7 cellular contexts compared by ENCODE assay signal in genomic region chr4:41475362-41475901, GRCh38.
A peak's percentile ranks its signal among the peaks of the same experiment; 100 is the strongest.
DNase-seq lines count a peak whose midpoint lies in the region; FAIRE-seq and TF ChIP-seq lines count a peak whose summit lies in the region.
"Not testable (repeated sequence)": the region's sequence is repeated elsewhere in the genome, so short reads cannot be mapped to it uniquely, and the experiment has no call there.

No MANE protein-coding gene starts in this region.

- peak; percentile 67 for FAIRE-seq in HTR-8/SVneo (lab: Jason Lieb, UNC)
- FAIRE-seq in RCC 7860 (lab: Jason Lieb, UNC) = not testable (repeated sequence)

- TF ChIP-seq CTCF in fibroblast of pulmonary artery (IDR thresholded peaks at IDR 0.05; ENCODE audit: low read length, missing control alignments) = not testable (repeated sequence)

- DNase-seq in Daoy (ENCODE audit: low read depth) (peak; percentile 52), HTR-8/SVneo (ENCODE audit: insufficient read length, low spot score) (peak; percentile 50), NCI-H226 (peak; percentile 61), RCC 7860 (ENCODE audit: low spot score) (peak; percentile 36), astrocyte of the hippocampus (ENCODE audit: low read depth, low spot score) (peak; percentile 36), fibroblast of pulmonary artery (ENCODE audit: low read depth) (peak; percentile 6), kidney tubule cell (ENCODE audit: low spot score) (peak; percentile 47)

- not testable (repeated sequence) for H3K4me3 ChIP-seq in fibroblast of pulmonary artery (replicated peaks; ENCODE audit: low read depth, low read length)

Comparison
In these comparisons a context has a peak if more than half of its experiments do, and no peak if none do; other contexts are left out.
1. DNase-seq: peak in every context shown above with its lines; median percentile 61 in NCI-H226; 52 in Daoy; 50 in HTR-8/SVneo; 47 in kidney tubule cell; 36 in RCC 7860; 36 in astrocyte of the hippocampus; 6 in fibroblast of pulmonary artery.